21 cellular contexts compared by ENCODE assay signal in genomic region chr15:35616436-35617271, GRCh38.
A peak's percentile ranks its signal among the peaks of the same experiment; 100 is the strongest.
DNase-seq lines count a peak whose midpoint lies in the region; ATAC-seq and TF ChIP-seq lines count a peak whose summit lies in the region.
"Had no signal": no experiment of that assay in that cellular context is flagged by ENCODE, and none has a peak within 500 bp of the region (broad histone marks: within the 10 kb centered on the region; RNA-seq: fewer than 3 reads in every experiment).

No MANE protein-coding gene starts in this region.

- H2AFZ ChIP-seq in SK-N-SH (ENCODE audit: low read depth) = no peak overlapping the region

- H3K9me3 ChIP-seq in DOHH2 (ENCODE audit: control insufficient read depth, insufficient read depth, low read length) (no peaks in the 10 kb centered on the region; the same call in 1 of the 2 replicates), SK-N-SH (no peaks in the 10 kb centered on the region; the same call in 1 of the 2 replicates)

- DNase-seq in SK-N-SH (no peak), fibroblast of peridontal ligament (ENCODE audit: extremely low read depth) (peak; percentile 59), mesothelial cell of epicardium (ENCODE audit: low spot score in 2 of 2, unreplicated experiment in 2 of 2) (no peak), CD1c-positive myeloid dendritic cell (ENCODE audit: extremely low spot score) (no peak), hepatic stellate cell (ENCODE audit: low spot score) (no peak)
- DNase-seq: COR-L47, DMS 273 treated with DMSO at 0.1 percent for 48 hours, DND-41, NCI-H1417, NCI-H1694 treated with DMSO at 0.1 percent for 48 hours, NCI-H2081 treated with DMSO at 0.1 percent for 48 hours, NCI-H2171 treated with DMSO at 0.1 percent for 48 hours, NCI-H446, NCI-H526, Right ventricle myocardium superior had no signal

- TF ChIP-seq CTCF in DOHH2 (IDR thresholded peaks at IDR 0.05; ENCODE audit: low read depth, low read length, poor library complexity, severe bottlenecking) (no peak), SK-N-SH (IDR thresholded peaks at IDR 0.05) (no peak), mesothelial cell of epicardium (IDR thresholded peaks at IDR 0.05; ENCODE audit: unreplicated experiment) (no peak)

- H3K27me3 Mint-ChIP-seq in mesothelial cell of epicardium (ENCODE audit: low read depth) = no peaks in the 10 kb centered on the region

- ATAC-seq in HG02938 (IDR thresholded peaks at IDR 0.05; ENCODE audit: unreplicated experiment) (peak; percentile 71), GM19467 (IDR thresholded peaks at IDR 0.05; ENCODE audit: unreplicated experiment) (no peak)

- H3K36me3 Mint-ChIP-seq in mesothelial cell of epicardium = peaks cover 4% of the 10 kb centered on the region
- H3K36me3 Mint-ChIP-seq: CD14-positive monocyte, IgD-negative memory B cell had no signal

- H3K36me3 ChIP-seq in DOHH2 (ENCODE audit: control insufficient read depth, low read length) (peaks cover 3% of the 10 kb centered on the region; the same call in 1 of the 2 replicates), SK-N-SH (replicated peaks in 1 of 2; ENCODE audit: control insufficient read depth in 1 of 2, insufficient read depth in 2 of 2, low read length in 1 of 2) (no peaks in the 10 kb centered on the region)

- no peak for TF ChIP-seq RAD21 in SK-N-SH (IDR thresholded peaks at IDR 0.05; ENCODE audit: low read length)

- H3K79me2 ChIP-seq in DOHH2 (ENCODE audit: control insufficient read depth, low read length) (peaks cover 74% of the 10 kb centered on the region), SK-N-SH (ENCODE audit: insufficient read depth) (no peaks in the 10 kb centered on the region)

- H3K27ac ChIP-seq in DOHH2 (ENCODE audit: low read depth, low read length) = peak overlapping the region; percentile 9; the same call in 1 of the 2 replicates
- peak overlapping the region in 1 of 2 experiments; percentile 64; a peak in 2 of 4 replicates for H3K27ac ChIP-seq in SK-N-SH (ENCODE audit: low read depth in 2 of 2, low read length in 1 of 2)

- no peak for TF ChIP-seq EP300 in SK-N-SH (IDR thresholded peaks at IDR 0.05; ENCODE audit: borderline replicate concordance in 1 of 2, low read depth in 1 of 2, low read length in 1 of 2)

- H4K20me1 ChIP-seq in DOHH2 (ENCODE audit: control insufficient read depth, insufficient read depth, low read depth, low read length) (no peaks in the 10 kb centered on the region), SK-N-SH (ENCODE audit: insufficient read depth) (no peaks in the 10 kb centered on the region)

- peaks cover 6% of the 10 kb centered on the region for H3K4me1 Mint-ChIP-seq in mesothelial cell of epicardium
- H3K4me1 Mint-ChIP-seq: B cell had no signal

- H3K4me2 ChIP-seq in DOHH2 (ENCODE audit: low read length) (peak overlapping the region; percentile 45), SK-N-SH (no peak overlapping the region)

- H3K4me3 ChIP-seq in DOHH2 (ENCODE audit: low read length) (peak overlapping the region; percentile 18; the same call in 1 of the 2 replicates), SK-N-SH (ENCODE audit: low read depth in 2 of 2, low read length in 1 of 2) (no peak overlapping the region)

- H3K4me1 ChIP-seq in DOHH2 (ENCODE audit: control insufficient read depth, low read length) (peaks cover 68% of the 10 kb centered on the region), SK-N-SH (ENCODE audit: control insufficient read depth in 1 of 2, insufficient read depth in 2 of 2, low read depth in 1 of 2, low read length in 1 of 2) (peaks cover 0 to 7% of the 10 kb centered on the region in 2 experiments; a peak in 3 of 4 replicates)

- H3K27me3 ChIP-seq in DOHH2 (ENCODE audit: control insufficient read depth, low read length) (no peaks in the 10 kb centered on the region), SK-N-SH (ENCODE audit: insufficient read depth) (no peaks in the 10 kb centered on the region)

- H3F3A ChIP-seq in DOHH2 (ENCODE audit: control insufficient read depth, insufficient read depth) = peaks cover 22% of the 10 kb centered on the region
- H3F3A ChIP-seq in SK-N-SH (replicated peaks; ENCODE audit: insufficient read depth) = no peaks in the 10 kb centered on the region

- no peak overlapping the region for H3K9ac ChIP-seq in SK-N-SH

- no peak overlapping the region for H3K4me3 Mint-ChIP-seq in mesothelial cell of epicardium
- H3K4me3 Mint-ChIP-seq: B cell, CD14-positive monocyte, IgD-negative memory B cell had no signal

- CTCF ChIA-PET in SK-N-SH (lab: Yijun Ruan, JAX) = interaction anchor here (1.0 kb wide), 1 partner anchor 9 kb away, joined by 4 read pairs; no protein-coding TSS in a partner anchor

- H3K27ac Mint-ChIP-seq in mesothelial cell of epicardium = no peak overlapping the region
- H3K27ac Mint-ChIP-seq: B cell, IgD-negative memory B cell had no signal

- H3K9me3 Mint-ChIP-seq in mesothelial cell of epicardium = peaks cover 13% of the 10 kb centered on the region

- POLR2A ChIA-PET in SK-N-SH (lab: Yijun Ruan, JAX) = no interaction called here

- 86% methylated on average over 1 of the region's 1 CpG for WGBS in SK-N-SH (ENCODE audit: low lambda C conversion rate)

- H3K9me2 ChIP-seq in DOHH2 (replicated peaks; ENCODE audit: control insufficient read depth, low read length) (no peaks in the 10 kb centered on the region), SK-N-SH (no peaks in the 10 kb centered on the region)

TF ChIP-seq in SK-N-SH, 30 proteins besides CTCF, POLR2A, EP300 and RAD21:
- 0 out of 2 replicates have a peak, but pooled peaks have one; percentile 10 for TF ChIP-seq MAX (IDR thresholded peaks at IDR 0.05; ENCODE audit: low read depth)
- no peak for TF ChIP-seq RFX5 (IDR thresholded peaks at IDR 0.05; ENCODE audit: low read length)
- TF ChIP-seq TCF12 (IDR thresholded peaks at IDR 0.05) = peak; percentile 39; the same call in 1 of the 2 replicates
- no peak for TF ChIP-seq GATA2 (CRISPR knock-in tag; IDR thresholded peaks at IDR 0.05)
- no peak for TF ChIP-seq MXI1 (IDR thresholded peaks at IDR 0.05; ENCODE audit: low read depth, low read length)
